Comparison of ENCODE assay signal across 2 cellular contexts in the genomic region with DNA sequence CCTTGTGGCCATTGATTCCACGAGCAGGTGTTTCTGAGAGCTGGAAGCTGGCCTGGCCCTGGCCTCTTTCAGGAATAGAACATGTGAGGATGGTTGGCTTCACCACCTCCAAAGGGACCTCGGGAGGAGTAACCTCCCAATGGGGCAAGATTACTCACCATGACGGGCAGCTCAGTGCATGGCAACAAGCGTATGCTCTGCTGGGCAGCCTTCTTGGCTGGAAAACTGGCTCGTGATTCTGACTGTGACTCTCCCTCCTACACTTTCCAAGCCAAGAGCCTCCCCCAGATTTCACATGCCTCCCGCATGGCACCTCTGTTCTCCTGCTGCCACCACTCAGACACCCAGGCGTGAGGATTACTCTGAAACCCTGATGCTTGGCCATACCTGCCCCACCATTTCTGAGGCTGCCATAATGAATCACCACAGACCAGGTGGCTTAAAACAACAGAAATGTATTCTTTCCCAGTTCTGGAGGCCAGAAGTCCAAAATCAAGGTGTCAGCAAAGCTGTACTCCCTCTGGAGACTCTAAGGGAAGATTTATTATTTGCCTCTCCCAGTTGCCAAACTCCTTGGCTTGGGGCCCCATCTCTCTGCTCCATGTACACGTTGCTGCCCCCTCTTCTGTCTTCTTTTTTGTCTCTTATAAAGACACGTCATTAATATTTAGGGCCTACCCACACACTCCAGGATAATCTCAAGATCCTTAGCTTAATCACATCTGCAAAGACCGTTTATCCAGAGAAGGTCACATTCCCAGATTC.
TF ChIP-seq lines count a peak whose summit lies in the region.

No MANE protein-coding gene starts in this region.

TF ChIP-seq in GM12878, 131 proteins besides CTCF, POLR2A, EP300 and RAD21:
- TF ChIP-seq FOS (IDR thresholded peaks at IDR 0.05; ENCODE audit: borderline replicate concordance, extremely low read depth, insufficient read length) (no peak), NR2C2 (IDR thresholded peaks at IDR 0.05; ENCODE audit: borderline replicate concordance, control insufficient read depth, insufficient read length, low read depth) (no peak), STAT3 (IDR thresholded peaks at IDR 0.05; ENCODE audit: low read depth, low read length) (no peak), NRF1 (conservative IDR thresholded peaks at IDR 0.05; ENCODE audit: low read depth, low read length) (no peak), CBX5 (IDR thresholded peaks at IDR 0.05; ENCODE audit: low read depth) (no peak), ZZZ3 (IDR thresholded peaks at IDR 0.05; ENCODE audit: control insufficient read depth, insufficient read length, low read depth) (no peak), ZSCAN29 (IDR thresholded peaks at IDR 0.05) (no peak), WRNIP1 (IDR thresholded peaks at IDR 0.05; ENCODE audit: borderline replicate concordance, low read depth, low read length) (no peak), TBL1XR1 (IDR thresholded peaks at IDR 0.05; ENCODE audit: low read depth, low read length) (no peak), FOXK2 (IDR thresholded peaks at IDR 0.05) (no peak), NFYA (IDR thresholded peaks at IDR 0.05; ENCODE audit: borderline replicate concordance, low read depth, low read length) (no peak), ZNF207 (IDR thresholded peaks at IDR 0.05; ENCODE audit: borderline replicate concordance) (no peak), RAD51 (IDR thresholded peaks at IDR 0.05) (no peak), ZNF217 (IDR thresholded peaks at IDR 0.05) (no peak), SMC3 (IDR thresholded peaks at IDR 0.05; ENCODE audit: borderline replicate concordance, low read length) (no peak), CREM (IDR thresholded peaks at IDR 0.05; ENCODE audit: low read depth) (no peak), NR2C1 (IDR thresholded peaks at IDR 0.05) (no peak), YBX1 (IDR thresholded peaks at IDR 0.05) (no peak)
- TF ChIP-seq, protein P1, sequence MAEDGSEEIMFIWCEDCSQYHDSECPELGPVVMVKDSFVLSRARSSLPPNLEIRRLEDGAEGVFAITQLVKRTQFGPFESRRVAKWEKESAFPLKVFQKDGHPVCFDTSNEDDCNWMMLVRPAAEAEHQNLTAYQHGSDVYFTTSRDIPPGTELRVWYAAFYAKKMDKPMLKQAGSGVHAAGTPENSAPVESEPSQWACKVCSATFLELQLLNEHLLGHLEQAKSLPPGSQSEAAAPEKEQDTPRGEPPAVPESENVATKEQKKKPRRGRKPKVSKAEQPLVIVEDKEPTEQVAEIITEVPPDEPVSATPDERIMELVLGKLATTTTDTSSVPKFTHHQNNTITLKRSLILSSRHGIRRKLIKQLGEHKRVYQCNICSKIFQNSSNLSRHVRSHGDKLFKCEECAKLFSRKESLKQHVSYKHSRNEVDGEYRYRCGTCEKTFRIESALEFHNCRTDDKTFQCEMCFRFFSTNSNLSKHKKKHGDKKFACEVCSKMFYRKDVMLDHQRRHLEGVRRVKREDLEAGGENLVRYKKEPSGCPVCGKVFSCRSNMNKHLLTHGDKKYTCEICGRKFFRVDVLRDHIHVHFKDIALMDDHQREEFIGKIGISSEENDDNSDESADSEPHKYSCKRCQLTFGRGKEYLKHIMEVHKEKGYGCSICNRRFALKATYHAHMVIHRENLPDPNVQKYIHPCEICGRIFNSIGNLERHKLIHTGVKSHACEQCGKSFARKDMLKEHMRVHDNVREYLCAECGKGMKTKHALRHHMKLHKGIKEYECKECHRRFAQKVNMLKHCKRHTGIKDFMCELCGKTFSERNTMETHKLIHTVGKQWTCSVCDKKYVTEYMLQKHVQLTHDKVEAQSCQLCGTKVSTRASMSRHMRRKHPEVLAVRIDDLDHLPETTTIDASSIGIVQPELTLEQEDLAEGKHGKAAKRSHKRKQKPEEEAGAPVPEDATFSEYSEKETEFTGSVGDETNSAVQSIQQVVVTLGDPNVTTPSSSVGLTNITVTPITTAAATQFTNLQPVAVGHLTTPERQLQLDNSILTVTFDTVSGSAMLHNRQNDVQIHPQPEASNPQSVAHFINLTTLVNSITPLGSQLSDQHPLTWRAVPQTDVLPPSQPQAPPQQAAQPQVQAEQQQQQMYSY (CRISPR knock-in tag; IDR thresholded peaks at IDR 0.05) = no peak
- TF ChIP-seq, protein P2, sequence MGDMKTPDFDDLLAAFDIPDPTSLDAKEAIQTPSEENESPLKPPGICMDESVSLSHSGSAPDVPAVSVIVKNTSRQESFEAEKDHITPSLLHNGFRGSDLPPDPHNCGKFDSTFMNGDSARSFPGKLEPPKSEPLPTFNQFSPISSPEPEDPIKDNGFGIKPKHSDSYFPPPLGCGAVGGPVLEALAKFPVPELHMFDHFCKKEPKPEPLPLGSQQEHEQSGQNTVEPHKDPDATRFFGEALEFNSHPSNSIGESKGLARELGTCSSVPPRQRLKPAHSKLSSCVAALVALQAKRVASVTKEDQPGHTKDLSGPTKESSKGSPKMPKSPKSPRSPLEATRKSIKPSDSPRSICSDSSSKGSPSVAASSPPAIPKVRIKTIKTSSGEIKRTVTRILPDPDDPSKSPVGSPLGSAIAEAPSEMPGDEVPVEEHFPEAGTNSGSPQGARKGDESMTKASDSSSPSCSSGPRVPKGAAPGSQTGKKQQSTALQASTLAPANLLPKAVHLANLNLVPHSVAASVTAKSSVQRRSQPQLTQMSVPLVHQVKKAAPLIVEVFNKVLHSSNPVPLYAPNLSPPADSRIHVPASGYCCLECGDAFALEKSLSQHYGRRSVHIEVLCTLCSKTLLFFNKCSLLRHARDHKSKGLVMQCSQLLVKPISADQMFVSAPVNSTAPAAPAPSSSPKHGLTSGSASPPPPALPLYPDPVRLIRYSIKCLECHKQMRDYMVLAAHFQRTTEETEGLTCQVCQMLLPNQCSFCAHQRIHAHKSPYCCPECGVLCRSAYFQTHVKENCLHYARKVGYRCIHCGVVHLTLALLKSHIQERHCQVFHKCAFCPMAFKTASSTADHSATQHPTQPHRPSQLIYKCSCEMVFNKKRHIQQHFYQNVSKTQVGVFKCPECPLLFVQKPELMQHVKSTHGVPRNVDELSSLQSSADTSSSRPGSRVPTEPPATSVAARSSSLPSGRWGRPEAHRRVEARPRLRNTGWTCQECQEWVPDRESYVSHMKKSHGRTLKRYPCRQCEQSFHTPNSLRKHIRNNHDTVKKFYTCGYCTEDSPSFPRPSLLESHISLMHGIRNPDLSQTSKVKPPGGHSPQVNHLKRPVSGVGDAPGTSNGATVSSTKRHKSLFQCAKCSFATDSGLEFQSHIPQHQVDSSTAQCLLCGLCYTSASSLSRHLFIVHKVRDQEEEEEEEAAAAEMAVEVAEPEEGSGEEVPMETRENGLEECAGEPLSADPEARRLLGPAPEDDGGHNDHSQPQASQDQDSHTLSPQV (IDR thresholded peaks at IDR 0.05) = no peak

TF ChIP-seq in HepG2, 621 proteins besides CTCF, POLR2A, EP300 and RAD21:
- TF ChIP-seq CHCHD3 (CRISPR knock-in tag; IDR thresholded peaks at IDR 0.05) = no peak
- TF ChIP-seq GABPB1 (CRISPR knock-in tag; IDR thresholded peaks at IDR 0.05) = no peak
- TF ChIP-seq, protein P3, sequence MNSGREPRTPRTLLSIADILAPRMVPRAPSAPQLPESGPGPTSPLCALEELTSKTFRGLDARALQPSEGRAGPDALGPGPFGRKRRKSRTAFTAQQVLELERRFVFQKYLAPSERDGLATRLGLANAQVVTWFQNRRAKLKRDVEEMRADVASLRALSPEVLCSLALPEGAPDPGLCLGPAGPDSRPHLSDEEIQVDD (CRISPR knock-in tag; IDR thresholded peaks at IDR 0.05; ENCODE audit: borderline replicate concordance) = no peak
- TF ChIP-seq, protein P4, sequence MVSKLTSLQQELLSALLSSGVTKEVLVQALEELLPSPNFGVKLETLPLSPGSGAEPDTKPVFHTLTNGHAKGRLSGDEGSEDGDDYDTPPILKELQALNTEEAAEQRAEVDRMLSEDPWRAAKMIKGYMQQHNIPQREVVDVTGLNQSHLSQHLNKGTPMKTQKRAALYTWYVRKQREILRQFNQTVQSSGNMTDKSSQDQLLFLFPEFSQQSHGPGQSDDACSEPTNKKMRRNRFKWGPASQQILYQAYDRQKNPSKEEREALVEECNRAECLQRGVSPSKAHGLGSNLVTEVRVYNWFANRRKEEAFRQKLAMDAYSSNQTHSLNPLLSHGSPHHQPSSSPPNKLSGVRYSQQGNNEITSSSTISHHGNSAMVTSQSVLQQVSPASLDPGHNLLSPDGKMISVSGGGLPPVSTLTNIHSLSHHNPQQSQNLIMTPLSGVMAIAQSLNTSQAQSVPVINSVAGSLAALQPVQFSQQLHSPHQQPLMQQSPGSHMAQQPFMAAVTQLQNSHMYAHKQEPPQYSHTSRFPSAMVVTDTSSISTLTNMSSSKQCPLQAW (CRISPR knock-in tag; IDR thresholded peaks at IDR 0.05) = no peak
- TF ChIP-seq, protein P5, sequence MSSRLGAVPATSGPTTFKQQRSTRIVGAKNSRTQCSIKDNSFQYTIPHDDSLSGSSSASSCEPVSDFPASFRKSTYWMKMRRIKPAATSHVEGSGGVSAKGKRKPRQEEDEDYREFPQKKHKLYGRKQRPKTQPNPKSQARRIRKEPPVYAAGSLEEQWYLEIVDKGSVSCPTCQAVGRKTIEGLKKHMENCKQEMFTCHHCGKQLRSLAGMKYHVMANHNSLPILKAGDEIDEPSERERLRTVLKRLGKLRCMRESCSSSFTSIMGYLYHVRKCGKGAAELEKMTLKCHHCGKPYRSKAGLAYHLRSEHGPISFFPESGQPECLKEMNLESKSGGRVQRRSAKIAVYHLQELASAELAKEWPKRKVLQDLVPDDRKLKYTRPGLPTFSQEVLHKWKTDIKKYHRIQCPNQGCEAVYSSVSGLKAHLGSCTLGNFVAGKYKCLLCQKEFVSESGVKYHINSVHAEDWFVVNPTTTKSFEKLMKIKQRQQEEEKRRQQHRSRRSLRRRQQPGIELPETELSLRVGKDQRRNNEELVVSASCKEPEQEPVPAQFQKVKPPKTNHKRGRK (CRISPR knock-in tag; IDR thresholded peaks at IDR 0.05) = no peak
- no peak for TF ChIP-seq ZNF296 (CRISPR knock-in tag; conservative IDR thresholded peaks at IDR 0.05)
- no peak for TF ChIP-seq PRPF4 (IDR thresholded peaks at IDR 0.05; ENCODE audit: low read depth, low read length, poor library complexity, severe bottlenecking)
